18 cellular contexts compared by ENCODE assay signal in genomic region chr22:26983311-26983710, GRCh38.
"Had no signal": no experiment of that assay in that cellular context is flagged by ENCODE, and none has a peak within 500 bp of the region (broad histone marks: within the 10 kb centered on the region; RNA-seq: fewer than 3 reads in every experiment).

No MANE protein-coding gene starts in this region.

- H3K79me2 ChIP-seq: hepatocyte had no signal

- DNase-seq: effector CD4-positive, alpha-beta T cell; endodermal cell; gastrocnemius medialis; kidney; mucosa of descending colon; naive thymus-derived CD8-positive, alpha-beta T cell; posterior cingulate gyrus; sigmoid colon; stimulated activated CD4-positive, alpha-beta T cell treated with anti-CD3 and anti-CD28 coated beads, Interleukin-12 subunit alpha, Interleukin-12 subunit beta, amount 100 ng/mL, for 4 hours; stimulated activated naive CD4-positive, alpha-beta T cell; stomach; substantia nigra had no signal

- H3K4me3 Mint-ChIP-seq: endodermal cell; naive thymus-derived CD8-positive, alpha-beta T cell; type B pancreatic cell had no signal

- H3K4me2 ChIP-seq: hepatocyte had no signal

- H3K9me3 Mint-ChIP-seq: endodermal cell; naive thymus-derived CD8-positive, alpha-beta T cell; type B pancreatic cell had no signal

- H3K36me3 ChIP-seq: gastrocnemius medialis, right atrium auricular region, sigmoid colon, stomach, vagina had no signal

- H3K27ac ChIP-seq: coronary artery, gastrocnemius medialis, hepatocyte, right atrium auricular region, sigmoid colon, skin epidermis, stomach, vagina had no signal

- H3K36me3 Mint-ChIP-seq: naive thymus-derived CD8-positive, alpha-beta T cell; type B pancreatic cell had no signal

- H3K4me1 ChIP-seq: gastrocnemius medialis, right atrium auricular region, vagina had no signal

- H3K4me1 Mint-ChIP-seq: endodermal cell; naive thymus-derived CD8-positive, alpha-beta T cell had no signal

- H3K4me3 ChIP-seq: coronary artery, gastrocnemius medialis, hepatocyte, mucosa of descending colon, right atrium auricular region, sigmoid colon, skin epidermis, stomach, vagina had no signal

- H2AFZ ChIP-seq: hepatocyte had no signal

- H3K9me3 ChIP-seq: gastrocnemius medialis, mucosa of descending colon, right atrium auricular region, sigmoid colon, stomach, vagina had no signal

- H3K27me3 ChIP-seq: right atrium auricular region, sigmoid colon, vagina had no signal

- H3K27ac Mint-ChIP-seq: endodermal cell; naive thymus-derived CD8-positive, alpha-beta T cell; type B pancreatic cell had no signal
